ENCODE assay signal across 8 cellular contexts in genomic region chr20:20452254-20452676, GRCh38.
A peak's percentile ranks its signal among the peaks of the same experiment; 100 is the strongest.
DNase-seq lines count a peak whose midpoint lies in the region; ATAC-seq and TF ChIP-seq lines count a peak whose summit lies in the region.

No MANE protein-coding gene starts in this region.

- H3K27ac ChIP-seq in OCI-LY3 (ENCODE audit: low read length) (peak overlapping the region; percentile 8; the same call in 1 of the 2 replicates), heart right ventricle (peak overlapping the region in 1 of 10 donors; percentile 33)

- H3K9me3 ChIP-seq in OCI-LY3 (ENCODE audit: insufficient read depth, low read length) (no peaks in the 10 kb centered on the region), heart right ventricle (no peaks in the 10 kb centered on the region)

- CTCF ChIA-PET in AG04449 (lab: Yijun Ruan, JAX): interaction anchor here (0.8 to 3.3 kb wide), 4 partner anchors 10 to 141 kb away, joined by 3 to 23 read pairs (median 4); no protein-coding TSS in a partner anchor
- CTCF ChIA-PET in activated naive CD4-positive, alpha-beta T cell treated with anti-CD3 and anti-CD28 coated beads, Interleukin-2, amount 10 ng/mL, durations not matched to agents 7 days and 5 days (lab: Charles Lee): no interaction called here
- CTCF ChIA-PET in HEK293T (lab: Yijun Ruan, JAX): no interaction called here

- peak overlapping the region; percentile 33 for H3K9ac ChIP-seq in OCI-LY3 (ENCODE audit: low read length)

- H3K4me2 ChIP-seq in OCI-LY3 (ENCODE audit: low read length): peak overlapping the region; percentile 73

- H3K4me3 Mint-ChIP-seq in activated naive CD4-positive, alpha-beta T cell treated with anti-CD3 and anti-CD28 coated beads, Interleukin-2, amount 10 ng/mL, durations not matched to agents 7 days and 5 days: peak overlapping the region; percentile 51

- no peaks in the 10 kb centered on the region for H3K79me2 ChIP-seq in OCI-LY3 (ENCODE audit: low read length)

- H3K4me3 ChIP-seq in AG04449 (ENCODE audit: low read depth, low read length) (peak overlapping the region; percentile 21), OCI-LY3 (ENCODE audit: low read length) (peak overlapping the region; percentile 65), heart right ventricle (peak overlapping the region in 6 of 10 donors; percentile 8 to 29 (median 12))

- peaks cover 2% of the 10 kb centered on the region for H3K36me3 ChIP-seq in OCI-LY3 (replicated peaks; ENCODE audit: low read depth, low read length)
- H3K36me3 ChIP-seq in heart right ventricle: peaks cover 0 to 10% (median 0%) of the 10 kb centered on the region in 9 donors

- H3K27ac Mint-ChIP-seq in activated naive CD4-positive, alpha-beta T cell treated with anti-CD3 and anti-CD28 coated beads, Interleukin-2, amount 10 ng/mL, durations not matched to agents 7 days and 5 days: peak overlapping the region; percentile 19

- WGBS in heart right ventricle, 2 donors: 32 to 36% methylated on average over 19 of the region's 19 CpGs

- TF ChIP-seq CTCF in AG04449 (IDR thresholded peaks at IDR 0.05; ENCODE audit: insufficient read depth, low read length, missing control alignments) (no peak), OCI-LY3 (IDR thresholded peaks at IDR 0.05; ENCODE audit: low read depth, low read length) (no peak), heart right ventricle (IDR thresholded peaks at IDR 0.05) (no peak)

- ATAC-seq in GM18909 (IDR thresholded peaks at IDR 0.05; ENCODE audit: poor library complexity, unreplicated experiment) (peak; percentile 95), HG03097 (IDR thresholded peaks at IDR 0.05; ENCODE audit: low FRiP score, unreplicated experiment) (peak; percentile 79), heart right ventricle (peak; percentile 34 to 82 (median 49))

- POLR2A ChIA-PET in AG04449 (lab: Yijun Ruan, JAX) (no interaction called here), HEK293T (lab: Yijun Ruan, JAX) (no interaction called here)

- no peaks in the 10 kb centered on the region for H3K9me3 Mint-ChIP-seq in activated naive CD4-positive, alpha-beta T cell treated with anti-CD3 and anti-CD28 coated beads, Interleukin-2, amount 10 ng/mL, durations not matched to agents 7 days and 5 days

- peaks cover 49% of the 10 kb centered on the region for H3K4me1 ChIP-seq in OCI-LY3 (ENCODE audit: low read length)
- H3K4me1 ChIP-seq in heart right ventricle: peaks cover 0 to 42% (median 24%) of the 10 kb centered on the region in 9 donors

- H3K27me3 ChIP-seq in OCI-LY3 (ENCODE audit: low read depth, low read length) (peaks cover 42% of the 10 kb centered on the region), heart right ventricle (no peaks in the 10 kb centered on the region)

- no peaks in the 10 kb centered on the region for H3K27me3 Mint-ChIP-seq in activated naive CD4-positive, alpha-beta T cell treated with anti-CD3 and anti-CD28 coated beads, Interleukin-2, amount 10 ng/mL, durations not matched to agents 7 days and 5 days

- H4K20me1 ChIP-seq in OCI-LY3 (ENCODE audit: insufficient read depth, low read length): 0 out of 2 replicates have a peak, but pooled peaks cover under 1% of the 10 kb centered on the region

- H3K36me3 Mint-ChIP-seq in activated naive CD4-positive, alpha-beta T cell treated with anti-CD3 and anti-CD28 coated beads, Interleukin-2, amount 10 ng/mL, durations not matched to agents 7 days and 5 days: peaks cover 14% of the 10 kb centered on the region

- peak; percentile 5 for DNase-seq in AG04449 (ENCODE audit: low read depth, low spot score)
- DNase-seq in activated naive CD4-positive, alpha-beta T cell treated with anti-CD3 and anti-CD28 coated beads, Interleukin-2, amount 10 ng/mL, durations not matched to agents 7 days and 5 days: peak; percentile 70
- DNase-seq in heart right ventricle: peak; percentile 32 to 52
- DNase-seq in retina: peak; percentile 88
- no peak for DNase-seq in HEK293T (ENCODE audit: extremely low spot score)

- intact Hi-C loops in heart right ventricle (cut with DNase I): no loop called here

- H2AFZ ChIP-seq in OCI-LY3 (ENCODE audit: low read depth, low read length): peak overlapping the region; percentile 25

- H3K4me1 Mint-ChIP-seq in activated naive CD4-positive, alpha-beta T cell treated with anti-CD3 and anti-CD28 coated beads, Interleukin-2, amount 10 ng/mL, durations not matched to agents 7 days and 5 days: peaks cover 19% of the 10 kb centered on the region

TF ChIP-seq in HEK293T, 16 proteins besides CTCF, POLR2A, EP300 and RAD21:
- TF ChIP-seq, protein P1, sequence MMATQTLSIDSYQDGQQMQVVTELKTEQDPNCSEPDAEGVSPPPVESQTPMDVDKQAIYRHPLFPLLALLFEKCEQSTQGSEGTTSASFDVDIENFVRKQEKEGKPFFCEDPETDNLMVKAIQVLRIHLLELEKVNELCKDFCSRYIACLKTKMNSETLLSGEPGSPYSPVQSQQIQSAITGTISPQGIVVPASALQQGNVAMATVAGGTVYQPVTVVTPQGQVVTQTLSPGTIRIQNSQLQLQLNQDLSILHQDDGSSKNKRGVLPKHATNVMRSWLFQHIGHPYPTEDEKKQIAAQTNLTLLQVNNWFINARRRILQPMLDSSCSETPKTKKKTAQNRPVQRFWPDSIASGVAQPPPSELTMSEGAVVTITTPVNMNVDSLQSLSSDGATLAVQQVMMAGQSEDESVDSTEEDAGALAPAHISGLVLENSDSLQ (IDR thresholded peaks at IDR 0.05): no peak
- no peak for TF ChIP-seq FOXA1 (IDR thresholded peaks at IDR 0.05)
- TF ChIP-seq HDGF (IDR thresholded peaks at IDR 0.05; ENCODE audit: borderline replicate concordance): no peak
- TF ChIP-seq TARDBP (IDR thresholded peaks at IDR 0.05): no peak
- no peak for TF ChIP-seq FOXK2 (IDR thresholded peaks at IDR 0.05)
- TF ChIP-seq ELF4 (IDR thresholded peaks at IDR 0.05): no peak
- TF ChIP-seq CTBP1 (IDR thresholded peaks at IDR 0.05; ENCODE audit: borderline replicate concordance): no peak
- no peak for TF ChIP-seq LEF1 (IDR thresholded peaks at IDR 0.05; ENCODE audit: borderline replicate concordance)
- no peak for TF ChIP-seq BHLHE40 (IDR thresholded peaks at IDR 0.05; ENCODE audit: borderline replicate concordance)
- no peak for TF ChIP-seq SUZ12 (IDR thresholded peaks at IDR 0.05)
- no peak for TF ChIP-seq L3MBTL2 (conservative IDR thresholded peaks at IDR 0.05)
- TF ChIP-seq ARNT (IDR thresholded peaks at IDR 0.05): no peak
- TF ChIP-seq SP1 (IDR thresholded peaks at IDR 0.05): no peak
- no peak for TF ChIP-seq NFRKB (IDR thresholded peaks at IDR 0.05)
- TF ChIP-seq FOXM1 (IDR thresholded peaks at IDR 0.05; ENCODE audit: borderline replicate concordance): no peak

Comparison
In these comparisons a context has a peak if more than half of its experiments do, and no peak if none do; other contexts are left out.
1. H3K4me3 ChIP-seq: peak in every context shown above with its lines; median percentile 65 in OCI-LY3; 21 in AG04449; 12 in heart right ventricle.